ENCODE assay signal across 20 cellular contexts in the genomic region with DNA sequence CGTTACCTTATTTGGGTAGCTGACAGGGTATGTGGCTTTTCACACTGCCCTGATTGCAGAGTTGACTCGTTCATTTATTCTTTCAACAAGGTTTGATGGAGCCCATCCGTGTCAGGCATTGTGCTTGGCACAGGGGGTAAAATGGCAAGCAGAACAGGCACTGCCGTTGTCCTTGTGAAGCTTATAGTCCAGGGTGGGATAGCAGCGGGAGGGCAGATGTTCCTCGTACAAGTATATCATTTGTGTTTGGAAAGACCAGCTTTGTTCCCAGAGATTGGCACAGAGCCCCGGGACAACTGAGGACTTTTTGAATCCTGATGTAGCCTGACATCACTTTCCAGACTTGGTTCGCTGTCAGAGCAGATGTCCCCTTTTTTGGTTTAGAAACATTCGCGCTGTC. TPM values are rescaled to one million over a fixed set of nuclear protein-coding genes. Genes with fewer than 3 reads are reported as not detected.
DNase-seq lines count a peak whose midpoint lies in the region; ATAC-seq and TF ChIP-seq lines count a peak whose summit lies in the region.
"Had no signal": no experiment of that assay in that cellular context is flagged by ENCODE, and none has a peak within 500 bp of the region (broad histone marks: within the 10 kb centered on the region; RNA-seq: fewer than 3 reads in every experiment).

No MANE protein-coding gene starts in this region.

- CTCF ChIA-PET in activated CD4-positive, alpha-beta memory T cell treated with anti-CD3 and anti-CD28 coated beads for 36 hours (lab: Charles Lee): interaction anchor here (0.9 kb wide), 1 partner anchor 59 kb away, joined by 4 read pairs; no protein-coding TSS in a partner anchor

- no peaks in the 10 kb centered on the region for H3K36me3 Mint-ChIP-seq in activated CD4-positive, alpha-beta memory T cell treated with anti-CD3 and anti-CD28 coated beads for 36 hours

- H3K4me3 ChIP-seq in right atrium auricular region (no peak overlapping the region), left lung (no peak overlapping the region), heart right ventricle (no peak overlapping the region)
- H3K4me3 ChIP-seq: gastrocnemius medialis, pancreas, Peyer's patch, SJSA1 had no signal

- H3K27ac Mint-ChIP-seq in activated CD4-positive, alpha-beta memory T cell treated with anti-CD3 and anti-CD28 coated beads for 36 hours: no peak overlapping the region

- intact Hi-C loops in left ventricle myocardium superior (cut with micrococcal nuclease): no loop called here
- intact Hi-C loops in activated CD4-positive, alpha-beta memory T cell treated with anti-CD3 and anti-CD28 coated beads for 36 hours (cut with micrococcal nuclease): no loop called here
- intact Hi-C loops in left lung (cut with DNase I): no loop called here
- intact Hi-C loops in heart right ventricle (cut with DNase I): no loop called here

- no peaks in the 10 kb centered on the region for H3K9me3 Mint-ChIP-seq in activated CD4-positive, alpha-beta memory T cell treated with anti-CD3 and anti-CD28 coated beads for 36 hours

- ATAC-seq in left ventricle myocardium superior (peak; percentile 14), HG03108 (IDR thresholded peaks at IDR 0.05; ENCODE audit: unreplicated experiment) (no peak), left lung (no peak), heart right ventricle (no peak)
- ATAC-seq: gastrocnemius medialis; pancreas; stimulated activated naive CD8-positive, alpha-beta T cell treated with anti-CD3 and anti-CD28 coated beads, Interleukin-15, Interleukin-2, amounts not matched to agents 100 U/mL and 50 U/mL, for 24 hours; T-helper 17 cell had no signal

- TF ChIP-seq CTCF in right atrium auricular region (IDR thresholded peaks at IDR 0.05): no peak
- no peak for TF ChIP-seq CTCF in left lung (IDR thresholded peaks at IDR 0.05)
- TF ChIP-seq CTCF in heart right ventricle (IDR thresholded peaks at IDR 0.05): no peak

- no peaks in the 10 kb centered on the region for H3K36me3 ChIP-seq in right atrium auricular region
- peaks cover 0 to 10% of the 10 kb centered on the region in 2 donors for H3K36me3 ChIP-seq in left lung
- H3K36me3 ChIP-seq in heart right ventricle: peaks cover 0 to 18% (median 0%) of the 10 kb centered on the region in 9 donors
- H3K36me3 ChIP-seq: pancreas, SJSA1 had no signal

- no peaks in the 10 kb centered on the region for H3K27me3 ChIP-seq in right atrium auricular region
- H3K27me3 ChIP-seq in layer of hippocampus (ENCODE audit: control insufficient read depth, insufficient read depth, low read length): no peaks in the 10 kb centered on the region
- no peaks in the 10 kb centered on the region for H3K27me3 ChIP-seq in left lung
- H3K27me3 ChIP-seq in heart right ventricle: no peaks in the 10 kb centered on the region
- H3K27me3 ChIP-seq: gastrocnemius medialis, pancreas, Peyer's patch had no signal

- 80 to 86% methylated on average over 10 of the region's 10 CpGs for WGBS in heart right ventricle, 2 donors

- H3K4me1 Mint-ChIP-seq in activated CD4-positive, alpha-beta memory T cell treated with anti-CD3 and anti-CD28 coated beads for 36 hours (ENCODE audit: low read depth): peaks cover 8% of the 10 kb centered on the region

- H3K27me3 Mint-ChIP-seq in activated CD4-positive, alpha-beta memory T cell treated with anti-CD3 and anti-CD28 coated beads for 36 hours: no peaks in the 10 kb centered on the region
- H3K27me3 Mint-ChIP-seq: T-helper 17 cell had no signal

- no peak overlapping the region for H3K4me3 Mint-ChIP-seq in activated CD4-positive, alpha-beta memory T cell treated with anti-CD3 and anti-CD28 coated beads for 36 hours
- H3K4me3 Mint-ChIP-seq: T-helper 17 cell had no signal

- DNase-seq in left ventricle myocardium superior (no peak), right atrium auricular region (ENCODE audit: low spot score) (no peak), occipital lobe (lab: John Stamatoyannopoulos, UW) (peak; percentile 82), left lung (no peak), heart right ventricle (no peak)
- DNase-seq in activated CD4-positive, alpha-beta memory T cell treated with anti-CD3 and anti-CD28 coated beads for 36 hours: no peak
- DNase-seq: activated CD4-positive, alpha-beta T cell treated with anti-CD3 and anti-CD28 coated beads, Interleukin-2, amount 50 U/mL, for 48 hours; activated T-cell treated with anti-CD3 and anti-CD28 coated beads, Interleukin-2, amount 50 U/mL, for 1 hour; erythroblast; gastrocnemius medialis; NCI-H1092; NCI-H2081; NCI-H446 treated with DMSO at 0.1 percent for 48 hours; pancreas; Peyer's patch; stimulated activated naive CD8-positive, alpha-beta T cell treated with anti-CD3 and anti-CD28 coated beads, Interleukin-15, Interleukin-2, amounts not matched to agents 100 U/mL and 50 U/mL, for 24 hours; T-helper 17 cell had no signal

- H3K9me3 ChIP-seq in right atrium auricular region (no peaks in the 10 kb centered on the region), left lung (no peaks in the 10 kb centered on the region), heart right ventricle (no peaks in the 10 kb centered on the region)
- H3K9me3 ChIP-seq: gastrocnemius medialis, pancreas, Peyer's patch, SJSA1 had no signal

- H3K4me1 ChIP-seq in right atrium auricular region (peaks cover 0 to 30% of the 10 kb centered on the region in 2 donors), left lung (peaks cover 16 to 66% of the 10 kb centered on the region in 2 donors), heart right ventricle (peaks cover 7 to 50% (median 24%) of the 10 kb centered on the region in 9 donors)
- H3K4me1 ChIP-seq: pancreas had no signal

- H3K27ac ChIP-seq in right atrium auricular region (no peak overlapping the region), layer of hippocampus (ENCODE audit: low read depth, low read length) (peak overlapping the region; percentile 96), left lung (peak overlapping the region in 1 of 2 donors; percentile 48), heart right ventricle (no peak overlapping the region)
- H3K27ac ChIP-seq: gastrocnemius medialis, pancreas, Peyer's patch, SJSA1 had no signal

- POLR2A ChIA-PET in activated CD4-positive, alpha-beta memory T cell treated with anti-CD3 and anti-CD28 coated beads for 36 hours (lab: Charles Lee): no interaction called here

RNA-seq across cellular contexts. Expression of gene MVB12B, which starts 50.9 kb away (rescaled TPM):
- total RNA-seq in left ventricle myocardium superior (11.8 TPM), right atrium auricular region (1 to 10 TPM; 5.9 to 8.7 TPM), occipital lobe (28.7 TPM), left lung (10 to 100 TPM; 23.4 to 25.3 TPM), heart right ventricle (10 to 100 TPM in 7 of 10 donors, 1 to 10 TPM in 3; 8.4 to 16.5 (median 11.2) TPM)
- total RNA-seq in activated CD4-positive, alpha-beta memory T cell treated with anti-CD3 and anti-CD28 coated beads for 36 hours: 1 to 10 TPM; 1.1 to 1.4 TPM
- polyA plus RNA-seq in heart right ventricle: 1 to 10 TPM; 2.8 to 4.3 TPM
